23 cellular contexts compared by ENCODE assay signal in the genomic region with DNA sequence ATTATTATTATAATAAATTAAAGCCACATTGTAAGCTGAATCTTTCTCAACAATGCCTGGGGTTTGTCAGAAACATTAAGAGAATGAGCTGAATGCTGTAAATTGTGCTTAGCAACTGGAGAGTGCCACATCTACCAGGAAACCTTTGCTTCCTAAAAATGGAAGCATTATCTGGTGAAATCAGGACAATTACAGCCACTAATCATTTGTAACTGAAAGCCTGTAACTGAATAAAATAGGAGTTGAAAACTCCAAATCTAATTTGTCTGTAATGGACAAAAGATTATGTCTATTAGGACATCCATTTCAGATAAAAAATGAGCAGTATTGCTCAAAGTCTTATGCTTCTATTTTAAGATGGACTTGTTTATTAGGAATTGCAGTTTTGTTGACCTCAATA. TPM values are rescaled to one million over a fixed set of nuclear protein-coding genes. Genes with fewer than 3 reads are reported as not detected.
"Had no signal": no experiment of that assay in that cellular context is flagged by ENCODE, and none has a peak within 500 bp of the region (broad histone marks: within the 10 kb centered on the region; RNA-seq: fewer than 3 reads in every experiment).

No MANE protein-coding gene starts in this region.

- FAIRE-seq: colon, endothelial cell of umbilical vein, frontal cortex, keratinocyte had no signal

- H3K4me3 ChIP-seq: coronary artery, dorsolateral prefrontal cortex, esophagus muscularis mucosa, gastroesophageal sphincter, heart left ventricle, hepatocyte, left lung, lower lobe of right lung, mucosa of descending colon had no signal

- H3K27me3 ChIP-seq: dorsolateral prefrontal cortex, esophagus muscularis mucosa, foreskin keratinocyte, gastroesophageal sphincter, heart left ventricle, hepatocyte, left lung had no signal

- H3K36me3 ChIP-seq: esophagus muscularis mucosa, gastroesophageal sphincter, heart left ventricle, left lung, lower lobe of right lung had no signal

- H3K27ac ChIP-seq: coronary artery, dorsolateral prefrontal cortex, esophagus muscularis mucosa, foreskin keratinocyte, gastroesophageal sphincter, heart left ventricle, hepatocyte, left lung, lower lobe of right lung had no signal

- DNase-seq: dermis blood vessel endothelial cell; dorsolateral prefrontal cortex; effector CD4-positive, alpha-beta T cell; effector memory CD4-positive, alpha-beta T cell; foreskin keratinocyte; heart left ventricle; hypothalamus; immature natural killer cell; left cardiac atrium; left lung; left ventricle myocardium superior; lower lobe of right lung; mesenchymal stem cell; mucosa of descending colon; naive B cell had no signal

- H3K4me1 ChIP-seq: esophagus muscularis mucosa, foreskin keratinocyte, gastroesophageal sphincter, heart left ventricle, left lung, lower lobe of right lung had no signal

- H3K79me2 ChIP-seq: hepatocyte had no signal

- H2AFZ ChIP-seq: hepatocyte had no signal

- H3K9me3 ChIP-seq: esophagus muscularis mucosa, gastroesophageal sphincter, heart left ventricle, left lung, lower lobe of right lung, mucosa of descending colon had no signal

- H3K4me2 ChIP-seq: hepatocyte had no signal

RNA-seq across cellular contexts. Expression of gene ENTPD3, which starts 45.3 kb away (rescaled TPM):
- polyA plus RNA-seq: endothelial cell of umbilical vein, immature natural killer cell had no signal
